Comparison of ENCODE assay signal across 8 cellular contexts in genomic region chr6:28444759-28445158, GRCh38. TPM values are rescaled to one million over a fixed set of nuclear protein-coding genes. Genes with fewer than 3 reads are reported as not detected.
A peak's percentile ranks its signal among the peaks of the same experiment; 100 is the strongest.
DNase-seq lines count a peak whose midpoint lies in the region; ATAC-seq and TF ChIP-seq lines count a peak whose summit lies in the region.
"Not testable (repeated sequence)": the region's sequence is repeated elsewhere in the genome, so short reads cannot be mapped to it uniquely, and the experiment has no call there.

No MANE protein-coding gene starts in this region.

- BruUV-seq in PC-3 (replicated peaks; lab: Mats Ljungman, UMichigan), result not testable (repeated sequence)

- not testable (repeated sequence) for H2BK5ac ChIP-seq in mesenchymal stem cell (ENCODE audit: low read depth, low read length, poor library complexity, severe bottlenecking)

- CTCF ChIA-PET in PC-3 (lab: Charles Lee), result not testable (repeated sequence)

- not testable (repeated sequence) for H3K23ac ChIP-seq in mesenchymal stem cell (ENCODE audit: low read length in 2 of 2)

- H4K8ac ChIP-seq in mesenchymal stem cell (ENCODE audit: low read length), result not testable (repeated sequence)

- not testable (repeated sequence) for H3K14ac ChIP-seq in mesenchymal stem cell (ENCODE audit: low read length in 2 of 2)

- peak; percentile 23 for DNase-seq in A172 (ENCODE audit: low spot score)
- DNase-seq in ELR (ENCODE audit: low read depth), result peak; percentile 32
- peak; percentile 18 for DNase-seq in M059J (ENCODE audit: low read depth)
- DNase-seq in PC-3, result peak; percentile 41
- DNase-seq in activated T-cell treated with anti-CD3 and anti-CD28 coated beads, Interleukin-2, amount 50 U/mL, for 24 hours, result not testable (repeated sequence)
- peak; percentile 4 for DNase-seq in mesenchymal stem cell
- DNase-seq in stimulated activated CD4-positive, alpha-beta T cell treated with anti-CD3 and anti-CD28 coated beads, Interleukin-1b, Interleukin-23, amount 100 ng/mL, for 48 hours, result peak; percentile 43

- not testable (repeated sequence) for H3K79me2 ChIP-seq in PC-3 (ENCODE audit: low read length)

- H3K27me3 Mint-ChIP-seq in activated T-cell treated with anti-CD3 and anti-CD28 coated beads, Interleukin-2, amount 50 U/mL, for 24 hours, result peaks cover 35% of the 10 kb centered on the region
- peaks cover 16% of the 10 kb centered on the region for H3K27me3 Mint-ChIP-seq in brain

- not testable (repeated sequence) for H3K27me3 ChIP-seq in PC-3 (ENCODE audit: low read length); mesenchymal stem cell (ENCODE audit: control insufficient read depth in 1 of 2, insufficient read depth in 1 of 2, low read length in 2 of 2)

- intact Hi-C loops in PC-3 (cut with micrococcal nuclease), result loop anchor here (5.0 kb wide), 1 partner anchor 143 kb away; a partner anchor contains a TSS

- not testable (repeated sequence) for H3F3A ChIP-seq in PC-3 (ENCODE audit: low read length, unreplicated experiment)

- not testable (repeated sequence) for H3K4me3 ChIP-seq in PC-3 (ENCODE audit: low read length); mesenchymal stem cell (ENCODE audit: insufficient read depth in 1 of 2, low read depth in 1 of 2, low read length in 2 of 2)

- not testable (repeated sequence) for H3K36me3 ChIP-seq in PC-3 (ENCODE audit: low read depth, low read length); mesenchymal stem cell (ENCODE audit: control insufficient read depth in 1 of 2, insufficient read depth in 2 of 2, low read depth in 1 of 2, low read length in 2 of 2)

- not testable (repeated sequence) for H3K27ac ChIP-seq in PC-3 (ENCODE audit: low read length); mesenchymal stem cell (ENCODE audit: low read length, poor library complexity, severe bottlenecking)

- peaks cover 38% of the 10 kb centered on the region for H3K4me1 Mint-ChIP-seq in activated T-cell treated with anti-CD3 and anti-CD28 coated beads, Interleukin-2, amount 50 U/mL, for 24 hours (ENCODE audit: low read depth)
- H3K4me1 Mint-ChIP-seq in brain, result peaks cover 21% of the 10 kb centered on the region

- not testable (repeated sequence) for H3K4ac ChIP-seq in mesenchymal stem cell (ENCODE audit: low read depth in 1 of 2, low read length in 2 of 2)

- not testable (repeated sequence) for H4K20me1 ChIP-seq in PC-3 (ENCODE audit: low read length)

- H3K4me1 ChIP-seq in PC-3 (ENCODE audit: insufficient read depth, low read length); mesenchymal stem cell (ENCODE audit: control insufficient read depth, insufficient read depth, low read depth, low read length): not testable (repeated sequence)

- peak overlapping the region; percentile 11 for H3K4me3 Mint-ChIP-seq in activated T-cell treated with anti-CD3 and anti-CD28 coated beads, Interleukin-2, amount 50 U/mL, for 24 hours
- peak overlapping the region in 4 of 5 experiments; percentile 57 to 100 (median 84) for H3K4me3 Mint-ChIP-seq in brain

- ATAC-seq in PC-3, result not testable (repeated sequence)

- not testable (repeated sequence) for TF ChIP-seq CTCF in PC-3 (conservative IDR thresholded peaks at IDR 0.05; ENCODE audit: low read depth, low read length); brain (conservative IDR thresholded peaks at IDR 0.05)

- not testable (repeated sequence) for H2BK120ac ChIP-seq in mesenchymal stem cell (ENCODE audit: low read depth, low read length)

- H2BK15ac ChIP-seq in mesenchymal stem cell (ENCODE audit: low read depth, poor library complexity, severe bottlenecking), result not testable (repeated sequence)

- not testable (repeated sequence) for H3K27ac Mint-ChIP-seq in activated T-cell treated with anti-CD3 and anti-CD28 coated beads, Interleukin-2, amount 50 U/mL, for 24 hours; brain

- POLR2A ChIA-PET in PC-3 (lab: Charles Lee; ENCODE audit: unreplicated experiment), result not testable (repeated sequence)

- H3K18ac ChIP-seq in mesenchymal stem cell (ENCODE audit: low read depth in 1 of 2, low read length in 2 of 2), result not testable (repeated sequence)

- H3K9ac ChIP-seq in PC-3 (ENCODE audit: low read length); mesenchymal stem cell (ENCODE audit: low read length): not testable (repeated sequence)

- H3K4me2 ChIP-seq in PC-3 (ENCODE audit: low read length); mesenchymal stem cell (ENCODE audit: low read length, poor library complexity, severe bottlenecking): not testable (repeated sequence)

- not testable (repeated sequence) for H3K9me2 ChIP-seq in PC-3 (replicated peaks; ENCODE audit: low read length)

- H3K36me3 Mint-ChIP-seq in activated T-cell treated with anti-CD3 and anti-CD28 coated beads, Interleukin-2, amount 50 U/mL, for 24 hours (ENCODE audit: low read depth); brain: not testable (repeated sequence)

- H4K91ac ChIP-seq in mesenchymal stem cell (ENCODE audit: low read length), result not testable (repeated sequence)

- H2AFZ ChIP-seq in PC-3 (ENCODE audit: low read length); mesenchymal stem cell (ENCODE audit: low read depth, low read length): not testable (repeated sequence)

- 93% methylated on average over 3 of the region's 3 CpGs for WGBS in mesenchymal stem cell

- not testable (repeated sequence) for H3K9me3 ChIP-seq in PC-3 (ENCODE audit: low read length); mesenchymal stem cell (ENCODE audit: control insufficient read depth, low read length)

- peaks cover 10% of the 10 kb centered on the region for H3K9me3 Mint-ChIP-seq in activated T-cell treated with anti-CD3 and anti-CD28 coated beads, Interleukin-2, amount 50 U/mL, for 24 hours
- H3K9me3 Mint-ChIP-seq in brain, result not testable (repeated sequence)

- not testable (repeated sequence) for H2AK5ac ChIP-seq in mesenchymal stem cell (ENCODE audit: low read length, severe bottlenecking)

- H3K79me1 ChIP-seq in mesenchymal stem cell (replicated peaks; ENCODE audit: low read length, poor library complexity, severe bottlenecking), result peaks cover 21% of the 10 kb centered on the region

- not testable (repeated sequence) for H2BK12ac ChIP-seq in mesenchymal stem cell (ENCODE audit: low read length in 2 of 2)

RNA-seq across cellular contexts. Expression of gene ZSCAN23, which starts 1.5 kb away (rescaled TPM):
- total RNA-seq in A172 (2014; rRNA removed; shearing (Covaris generic)), result 1.0 and 3.2 TPM in 2 replicates
- 8.2 and 16.2 TPM in 2 replicates for total RNA-seq in M059J (2014; rRNA removed; shearing (Covaris generic))
- total RNA-seq in PC-3 (2014; rRNA removed), result 2.2 and 3.4 TPM in 2 replicates
- polyA plus RNA-seq in brain (ENCODE audit: insufficient read depth, low read depth, low replicate concordance), result 2.4 TPM
- 0.64 TPM for polyA plus RNA-seq in mesenchymal stem cell (2013, experiment 1 of 2)
- polyA plus RNA-seq in mesenchymal stem cell (2013, experiment 2 of 2), result 1.0 TPM

RNA-seq across cellular contexts. Expression of gene ZSCAN12, which starts 45.2 kb away (rescaled TPM):
- total RNA-seq in A172 (2014; rRNA removed; shearing (Covaris generic)), result 5.3 and 7.3 TPM in 2 replicates
- total RNA-seq in M059J (2014; rRNA removed; shearing (Covaris generic)), result 4.1 and 6.3 TPM in 2 replicates
- 0.58 and 0.95 TPM in 2 replicates for total RNA-seq in PC-3 (2014; rRNA removed)
- 4.1 TPM for polyA plus RNA-seq in brain (ENCODE audit: insufficient read depth, low read depth, low replicate concordance)
- 2.5 TPM for polyA plus RNA-seq in mesenchymal stem cell (2013, experiment 1 of 2)
- 2.4 TPM for polyA plus RNA-seq in mesenchymal stem cell (2013, experiment 2 of 2)
